In genomic region chr1:788756-789341, GRCh38 we compare ENCODE assay signal across 6 cellular contexts.
DNase-seq lines count a peak whose midpoint lies in the region; ATAC-seq, FAIRE-seq and TF ChIP-seq lines count a peak whose summit lies in the region.
"Not testable (repeated sequence)": the region's sequence is repeated elsewhere in the genome, so short reads cannot be mapped to it uniquely, and the experiment has no call there.

No MANE protein-coding gene starts in this region.

- not testable (repeated sequence) for H3K79me2 ChIP-seq in astrocyte (ENCODE audit: insufficient read depth, low read length); mesendoderm (ENCODE audit: control insufficient read depth, insufficient read depth, low read length)

- not testable (repeated sequence) for H3K27me3 ChIP-seq in IMR-90 (ENCODE audit: control insufficient read depth, insufficient read depth, low read length); astrocyte (ENCODE audit: insufficient read depth, low read length); endodermal cell (ENCODE audit: control insufficient read depth, insufficient read depth, low read length, poor library complexity, severe bottlenecking); mesendoderm (ENCODE audit: insufficient read depth, low read length, poor library complexity)

- intact Hi-C loops in IMR-90 (cut with micrococcal nuclease): not testable (repeated sequence)

- not testable (repeated sequence) for H3K27me3 Mint-ChIP-seq in astrocyte (ENCODE audit: low read depth, unreplicated experiment); endodermal cell (ENCODE audit: insufficient read depth)

- ATAC-seq in IMR-90 (ENCODE audit: low read depth): not testable (repeated sequence)

- not testable (repeated sequence) for H3K56ac ChIP-seq in IMR-90 (ENCODE audit: extremely low read depth, insufficient read depth, low read length); mesendoderm (ENCODE audit: low read length)

- not testable (repeated sequence) for H3K27ac ChIP-seq in HEK293 (ENCODE audit: extremely low read depth, low read depth, low read length); IMR-90 (ENCODE audit: insufficient read depth, low read length); astrocyte (ENCODE audit: low read depth, low read length); endodermal cell (ENCODE audit: low read depth, low read length); mesendoderm (ENCODE audit: low read depth, low read length)

- H3K9me3 Mint-ChIP-seq in astrocyte (ENCODE audit: unreplicated experiment): not testable (repeated sequence)
- peaks cover 16% of the 10 kb centered on the region for H3K9me3 Mint-ChIP-seq in endodermal cell

- not testable (repeated sequence) for H3K27ac Mint-ChIP-seq in astrocyte (ENCODE audit: unreplicated experiment); endodermal cell

- H4K20me1 ChIP-seq in IMR-90 (ENCODE audit: insufficient read depth, low read length); astrocyte (ENCODE audit: insufficient read depth, low read length): not testable (repeated sequence)

- not testable (repeated sequence) for H4K5ac ChIP-seq in IMR-90 (ENCODE audit: low read depth, low read length); mesendoderm (ENCODE audit: low read length)

- in situ Hi-C loops in IMR-90 (cut with MboI; ENCODE audit: low sequenced_read_pairs): not testable (repeated sequence)

- H3K9me3 ChIP-seq in HEK293 (ENCODE audit: control insufficient read depth, insufficient read depth, low read depth, low read length); IMR-90 (ENCODE audit: control insufficient read depth, insufficient read depth, low read length); astrocyte (ENCODE audit: insufficient read depth, low read depth, low read length): not testable (repeated sequence)
- H3K9me3 ChIP-seq in endodermal cell (ENCODE audit: control insufficient read depth, low read length): peaks cover 39% of the 10 kb centered on the region

- not testable (repeated sequence) for H3K14ac ChIP-seq in IMR-90 (replicated peaks; ENCODE audit: low read depth, low read length)

- 98% methylated on average over 15 of the region's 16 CpGs; no CpG with 5 or more reads in 1 of the 2 experiments for WGBS in IMR-90 (ENCODE audit: extremely low coverage in 2 of 2, insufficient read length in 1 of 2), 2 experiments
- 92 to 94% methylated on average over 16 of the region's 16 CpGs for WGBS in endodermal cell (ENCODE audit: insufficient coverage in 1 of 2, insufficient read length in 1 of 2), 2 experiments
- no CpG with 5 or more reads among the region's 16 CpGs for WGBS in mesendoderm (ENCODE audit: extremely low coverage, insufficient coverage, low lambda C conversion rate)

- H3K4me2 ChIP-seq in IMR-90 (ENCODE audit: low read depth, low read length); astrocyte (ENCODE audit: low read length); mesendoderm (ENCODE audit: low read length): not testable (repeated sequence)

- not testable (repeated sequence) for H2BK20ac ChIP-seq in IMR-90 (ENCODE audit: low read depth, low read length)

- not testable (repeated sequence) for TF ChIP-seq RAD21 in IMR-90 (IDR thresholded peaks at IDR 0.05; ENCODE audit: low read length)

- H3K79me1 ChIP-seq in IMR-90 (ENCODE audit: low read depth in 1 of 2, low read length in 2 of 2); mesendoderm (ENCODE audit: low read length): not testable (repeated sequence)

- not testable (repeated sequence) for H3K4ac ChIP-seq in IMR-90 (ENCODE audit: low read depth, low read length); mesendoderm (ENCODE audit: low read depth, low read length)

- not testable (repeated sequence) for H2AK9ac ChIP-seq in IMR-90 (replicated peaks; ENCODE audit: low read depth, low read length, poor library complexity)

- not testable (repeated sequence) for H2AK5ac ChIP-seq in IMR-90 (ENCODE audit: low read depth, low read length); mesendoderm (ENCODE audit: low read length)

- not testable (repeated sequence) for H4K91ac ChIP-seq in IMR-90 (ENCODE audit: insufficient read depth, low read depth, low read length)

- H3K36me3 Mint-ChIP-seq in astrocyte (ENCODE audit: low read depth, unreplicated experiment): peaks cover 13% of the 10 kb centered on the region
- peaks cover 28% of the 10 kb centered on the region for H3K36me3 Mint-ChIP-seq in endodermal cell (ENCODE audit: low read depth)

- POLR2A ChIA-PET in HEK293 (lab: Yijun Ruan, JAX); IMR-90 (lab: Charles Lee; ENCODE audit: unreplicated experiment): not testable (repeated sequence)

- not testable (repeated sequence) for H4K8ac ChIP-seq in IMR-90 (ENCODE audit: low read depth in 2 of 2, low read length in 2 of 2); mesendoderm (ENCODE audit: low read depth, low read length)

- DNase-seq in EH (ENCODE audit: low read depth) (peak; percentile 42), astrocyte (ENCODE audit: low read depth) (peak; percentile 14), mesendoderm (peak; percentile 19)
- not testable (repeated sequence) for DNase-seq in IMR-90, endodermal cell

- dilution Hi-C loops in IMR-90 (cut with HindIII; ENCODE audit: low sequenced_read_pairs, unreplicated experiment): not testable (repeated sequence)

- H2AFZ ChIP-seq in IMR-90 (replicated peaks; ENCODE audit: low read length, poor library complexity); astrocyte (ENCODE audit: low read depth, low read length): not testable (repeated sequence)

- H3K9me1 ChIP-seq in IMR-90 (ENCODE audit: insufficient read depth, low read length): not testable (repeated sequence)

- not testable (repeated sequence) for TF ChIP-seq CTCF in HEK293 (tag by site-specific recombination; IDR thresholded peaks at IDR 0.05); IMR-90 (conservative IDR thresholded peaks at IDR 0.05; ENCODE audit: low read depth, low read length); astrocyte (IDR thresholded peaks at IDR 0.05; ENCODE audit: insufficient read depth, low read depth, low read length); endodermal cell (conservative IDR thresholded peaks at IDR 0.05)

- H3K36me3 ChIP-seq in HEK293 (ENCODE audit: control insufficient read depth in 2 of 2, insufficient read depth in 1 of 2, low read length in 2 of 2); IMR-90 (ENCODE audit: control insufficient read depth, insufficient read depth, low read length); astrocyte (ENCODE audit: insufficient read depth, low read length); endodermal cell (ENCODE audit: control insufficient read depth, insufficient read depth, low read length); mesendoderm (ENCODE audit: control insufficient read depth, insufficient read depth, low read length): not testable (repeated sequence)

- CTCF ChIA-PET in HEK293 (lab: Yijun Ruan, JAX); IMR-90 (lab: Yijun Ruan, JAX): not testable (repeated sequence)

- peak overlapping the region; percentile 26 for H2BK5ac ChIP-seq in IMR-90 (ENCODE audit: low read depth, low read length, poor library complexity, severe bottlenecking)
- H2BK5ac ChIP-seq in mesendoderm (ENCODE audit: low read length): not testable (repeated sequence)

- H3K23ac ChIP-seq in IMR-90 (ENCODE audit: low read depth, low read length); mesendoderm (ENCODE audit: low read length): not testable (repeated sequence)

- not testable (repeated sequence) for H2BK120ac ChIP-seq in IMR-90 (ENCODE audit: low read depth, low read length); mesendoderm (ENCODE audit: low read depth, low read length)

- not testable (repeated sequence) for H3K18ac ChIP-seq in IMR-90 (ENCODE audit: low read depth, low read length); mesendoderm (ENCODE audit: low read length)

- not testable (repeated sequence) for H3K9ac ChIP-seq in IMR-90 (ENCODE audit: low read depth, low read length); astrocyte (ENCODE audit: low read length); endodermal cell (ENCODE audit: extremely low read depth, low read length, poor library complexity, severe bottlenecking); mesendoderm (ENCODE audit: low read length)

- not testable (repeated sequence) for H3K4me3 ChIP-seq in HEK293 (ENCODE audit: low read depth, low read length); IMR-90 (ENCODE audit: insufficient read depth, low read depth, low read length); astrocyte (ENCODE audit: insufficient read depth, low read depth, low read length); mesendoderm (ENCODE audit: low read length)
- H3K4me3 ChIP-seq in endodermal cell (ENCODE audit: low read length): peak overlapping the region; percentile 23

- not testable (repeated sequence) for TF ChIP-seq POLR2A in IMR-90 (IDR thresholded peaks at IDR 0.05; ENCODE audit: low read depth, low read length)

- not testable (repeated sequence) for H2BK15ac ChIP-seq in IMR-90 (ENCODE audit: low read depth, low read length); mesendoderm (replicated peaks; ENCODE audit: low read depth)

- not testable (repeated sequence) for H3K4me3 Mint-ChIP-seq in astrocyte (ENCODE audit: unreplicated experiment); endodermal cell

- FAIRE-seq in astrocyte (lab: Jason Lieb, UNC): not testable (repeated sequence)

- not testable (repeated sequence) for H3K4me1 Mint-ChIP-seq in astrocyte (ENCODE audit: low read depth, unreplicated experiment); endodermal cell

- BruUV-seq in IMR-90 (replicated peaks; lab: Mats Ljungman, UMichigan): not testable (repeated sequence)

- H3K4me1 ChIP-seq in HEK293 (ENCODE audit: control insufficient read depth, insufficient read depth, low read length); IMR-90 (ENCODE audit: control insufficient read depth, insufficient read depth, low read length); astrocyte (ENCODE audit: insufficient read depth, low read length); endodermal cell (ENCODE audit: control insufficient read depth, insufficient read depth, low read length); mesendoderm (ENCODE audit: control insufficient read depth, low read depth, low read length): not testable (repeated sequence)
